In genomic region chr12:8242881-8243681, GRCh38 we compare ENCODE assay signal across 8 cellular contexts. TPM values are rescaled to one million over a fixed set of nuclear protein-coding genes. Genes with fewer than 3 reads are reported as not detected.
DNase-seq lines count a peak whose midpoint lies in the region; TF ChIP-seq lines count a peak whose summit lies in the region.
"Not testable (repeated sequence)": the region's sequence is repeated elsewhere in the genome, so short reads cannot be mapped to it uniquely, and the experiment has no call there.

No MANE protein-coding gene starts in this region.

- peak overlapping the region; percentile 69 for H3K4me3 ChIP-seq in fibroblast of villous mesenchyme (ENCODE audit: low read depth, low read length)

- DNase-seq in EH (ENCODE audit: low read depth) (peak; percentile 97), HCEC 1CT (peak; percentile 89), MV-4-11 (lab: John Stamatoyannopoulos, UW) (peak; percentile 90), SK-MEL-5 (ENCODE audit: low read depth, low spot score) (peak; percentile 93), fibroblast of villous mesenchyme (ENCODE audit: low read depth) (peak; percentile 98), nephron progenitor cell (peak; percentile 100)
- peak; percentile 99 to 100 (median 100) for DNase-seq in activated naive CD4-positive, alpha-beta T cell (lab: John Stamatoyannopoulos, UW)
- peak; percentile 98 to 100 (median 99) for DNase-seq in stimulated activated naive CD4-positive, alpha-beta T cell (lab: John Stamatoyannopoulos, UW)

- not testable (repeated sequence) for H3K27me3 Mint-ChIP-seq in nephron progenitor cell (ENCODE audit: low read depth, poor library complexity)

- not testable (repeated sequence) for TF ChIP-seq CTCF in fibroblast of villous mesenchyme (IDR thresholded peaks at IDR 0.05; ENCODE audit: insufficient read depth, low read depth, low read length); nephron progenitor cell (IDR thresholded peaks at IDR 0.05)

- H3K27ac Mint-ChIP-seq in nephron progenitor cell, result peak overlapping the region; percentile 99

- H3K36me3 Mint-ChIP-seq in nephron progenitor cell (ENCODE audit: low read depth), result not testable (repeated sequence)

- in situ Hi-C loops in SK-MEL-5 (cut with HindIII; ENCODE audit: low pct_unique_long_range_greater_than_20kb, low sequenced_read_pairs), result not testable (repeated sequence)

- H3K9me3 Mint-ChIP-seq in nephron progenitor cell, result not testable (repeated sequence)

- peak overlapping the region; percentile 91 for H3K4me3 Mint-ChIP-seq in nephron progenitor cell

- peaks cover 17% of the 10 kb centered on the region for H3K4me1 Mint-ChIP-seq in nephron progenitor cell

RNA-seq across cellular contexts. Expression of gene FAM90A1, which starts 15.7 kb away (rescaled TPM):
- not detected in 2 replicates for total RNA-seq in SK-MEL-5 (2014; rRNA removed; shearing (Covaris generic))
- polyA plus RNA-seq in SK-MEL-5 (2015; cell fraction: cytosol; rRNA removed), result 0.27 TPM in 1 of 2 replicates, not detected in the other
- 0.22 and 0.46 TPM in 2 replicates for polyA plus RNA-seq in SK-MEL-5 (2015; cell fraction: nucleus; rRNA removed)
- total RNA-seq in fibroblast of villous mesenchyme, result under 0.01 TPM in 1 of 2 replicates, not detected in the other

Comparison
In these comparisons a context has a peak if more than half of its experiments do, and no peak if none do; other contexts are left out.
1. Peak in every context shown above with its lines: DNase-seq and H3K4me3 ChIP-seq.